In genomic region chr3:51270559-51270958, GRCh38 we compare ENCODE assay signal across 19 cellular contexts.
"Had no signal": no experiment of that assay in that cellular context is flagged by ENCODE, and none has a peak within 500 bp of the region (broad histone marks: within the 10 kb centered on the region; RNA-seq: fewer than 3 reads in every experiment).

No MANE protein-coding gene starts in this region.

- H3K27me3 ChIP-seq: right lobe of liver, thyroid gland had no signal

- H3K27me3 Mint-ChIP-seq: activated CD4-positive, alpha-beta memory T cell treated with anti-CD3 and anti-CD28 coated beads for 36 hours; activated CD8-positive, alpha-beta memory T cell treated with anti-CD3 and anti-CD28 coated beads, Interleukin-2, amount 10 ng/mL, durations not matched to agents 7 days and 5 days; stimulated activated naive CD8-positive, alpha-beta T cell treated with anti-CD3 and anti-CD28 coated beads, Interleukin-15, Interleukin-2, amounts not matched to agents 100 ng/mL and 50 ng/mL, for 24 hours had no signal

- ATAC-seq: activated CD8-positive, alpha-beta memory T cell treated with anti-CD3 and anti-CD28 coated beads, Interleukin-2, amount 10 ng/mL, durations not matched to agents 7 days and 5 days; heart right ventricle; left cardiac atrium; right lobe of liver; SK-N-SH treated with all-trans-retinoic acid at 6 μM for 48 hours had no signal

- H3K9me3 Mint-ChIP-seq: stimulated activated naive CD8-positive, alpha-beta T cell treated with anti-CD3 and anti-CD28 coated beads, Interleukin-15, Interleukin-2, amounts not matched to agents 100 ng/mL and 50 ng/mL, for 24 hours had no signal

- H3K36me3 Mint-ChIP-seq: activated CD4-positive, alpha-beta memory T cell treated with anti-CD3 and anti-CD28 coated beads for 36 hours; activated CD8-positive, alpha-beta memory T cell treated with anti-CD3 and anti-CD28 coated beads, Interleukin-2, amount 10 ng/mL, durations not matched to agents 7 days and 5 days had no signal

- H3K4me1 Mint-ChIP-seq: activated CD8-positive, alpha-beta memory T cell treated with anti-CD3 and anti-CD28 coated beads, Interleukin-2, amount 10 ng/mL, durations not matched to agents 7 days and 5 days had no signal

- H3K27ac Mint-ChIP-seq: activated CD4-positive, alpha-beta memory T cell treated with anti-CD3 and anti-CD28 coated beads for 36 hours; activated CD8-positive, alpha-beta memory T cell treated with anti-CD3 and anti-CD28 coated beads, Interleukin-2, amount 10 ng/mL, durations not matched to agents 7 days and 5 days; activated T-helper 2 cell treated with anti-CD3 and anti-CD28 coated beads, Interferon-gamma antibody, Interleukin-2, Interleukin-4, amounts not matched to agents 10 μg/mL and 5 μg/mL and 100 μg/mL, durations not matched to agents 14 hours and 24 hours and 36 hours; stimulated activated naive CD8-positive, alpha-beta T cell treated with anti-CD3 and anti-CD28 coated beads, Interleukin-15, Interleukin-2, amounts not matched to agents 100 ng/mL and 50 ng/mL, for 24 hours had no signal

- H3K4me3 Mint-ChIP-seq: activated CD4-positive, alpha-beta memory T cell treated with anti-CD3 and anti-CD28 coated beads for 36 hours; activated CD8-positive, alpha-beta memory T cell treated with anti-CD3 and anti-CD28 coated beads, Interleukin-2, amount 10 ng/mL, durations not matched to agents 7 days and 5 days; stimulated activated naive CD8-positive, alpha-beta T cell treated with anti-CD3 and anti-CD28 coated beads, Interleukin-15, Interleukin-2, amounts not matched to agents 100 ng/mL and 50 ng/mL, for 24 hours had no signal

- H3K4me1 ChIP-seq: heart right ventricle, right lobe of liver, thyroid gland had no signal

- H3K4me3 ChIP-seq: heart right ventricle, right lobe of liver, skin epidermis, thyroid gland had no signal

- H3K36me3 ChIP-seq: heart right ventricle, right lobe of liver, thyroid gland had no signal

- H3K9me3 ChIP-seq: right lobe of liver, thyroid gland had no signal

- H3K27ac ChIP-seq: epithelial cell of prostate, heart right ventricle, right lobe of liver, skin epidermis, thyroid gland had no signal

- DNase-seq: activated CD4-positive, alpha-beta memory T cell treated with anti-CD3 and anti-CD28 coated beads for 36 hours; activated CD8-positive, alpha-beta memory T cell treated with anti-CD3 and anti-CD28 coated beads, Interleukin-2, amount 10 ng/mL, durations not matched to agents 7 days and 5 days; activated T-cell treated with anti-CD3 and anti-CD28 coated beads for 4 hours; amniotic stem cell; cerebellar nuclear complex; cortex of kidney; heart right ventricle; islet precursor cell; left cardiac atrium; occipital lobe; right lobe of liver; stimulated activated CD4-positive, alpha-beta T cell treated with anti-CD3 and anti-CD28 coated beads, Interleukin-1b, Interleukin-23, amount 100 ng/mL, for 48 hours; substantia nigra; thyroid gland had no signal
